Comparison of ENCODE assay signal across 2 cellular contexts in the genomic region with DNA sequence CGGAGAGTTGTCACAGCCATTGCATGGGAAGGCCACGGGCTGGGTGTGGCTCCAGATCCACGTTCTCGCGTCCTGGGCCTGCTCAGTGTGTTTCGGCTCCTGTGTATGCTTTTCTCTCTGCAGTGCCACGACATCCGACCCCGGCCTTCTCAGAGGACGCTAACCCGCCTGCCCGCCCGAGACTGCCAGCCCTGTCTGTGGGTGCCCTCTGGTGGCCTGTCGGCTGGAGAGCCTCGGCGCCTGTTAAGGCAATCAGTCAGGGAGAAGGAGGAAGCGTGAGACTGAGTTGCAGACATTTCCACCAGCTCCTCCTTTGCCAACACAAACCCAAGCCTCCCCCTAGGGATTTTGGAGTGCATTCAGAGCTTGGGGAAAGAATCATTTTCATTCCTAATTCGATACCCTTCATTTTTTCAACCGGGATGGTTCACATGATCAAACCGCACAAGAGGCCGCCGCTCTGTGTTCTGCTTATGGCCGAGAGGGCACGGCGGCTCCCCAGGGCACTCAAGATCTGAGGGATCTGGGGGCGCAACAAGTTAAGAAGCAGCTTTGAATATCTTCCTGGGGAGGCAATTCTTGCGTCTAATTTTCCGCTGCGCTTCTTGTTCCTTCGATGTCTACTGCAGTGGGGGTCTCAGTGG.
TF ChIP-seq lines count a peak whose summit lies in the region.

No MANE protein-coding gene starts in this region.

TF ChIP-seq in GM12891, 5 proteins besides CTCF, POLR2A, EP300 and RAD21:
- no peak for TF ChIP-seq POU2F2 (IDR thresholded peaks at IDR 0.05; ENCODE audit: low read depth, low read length)
- no peak for TF ChIP-seq SPI1 (IDR thresholded peaks at IDR 0.05; ENCODE audit: low read depth, low read length)
- no peak for TF ChIP-seq POLR2AphosphoS5 (IDR thresholded peaks at IDR 0.05; ENCODE audit: low read depth, low read length)
- TF ChIP-seq PAX5 (IDR thresholded peaks at IDR 0.05; ENCODE audit: insufficient read depth, low read length, severe bottlenecking) = no peak
- no peak for TF ChIP-seq TAF1 (IDR thresholded peaks at IDR 0.05; ENCODE audit: low read depth, low read length)

TF ChIP-seq in IMR-90, 13 proteins besides CTCF, POLR2A, EP300 and RAD21:
- TF ChIP-seq BHLHE40 (IDR thresholded peaks at IDR 0.05; ENCODE audit: low read depth, low read length) (no peak), SMC3 (IDR thresholded peaks at IDR 0.05; ENCODE audit: low read depth, low read length) (peak; percentile 79)
